ENCODE assay signal across 1 cellular context in the genomic region with DNA sequence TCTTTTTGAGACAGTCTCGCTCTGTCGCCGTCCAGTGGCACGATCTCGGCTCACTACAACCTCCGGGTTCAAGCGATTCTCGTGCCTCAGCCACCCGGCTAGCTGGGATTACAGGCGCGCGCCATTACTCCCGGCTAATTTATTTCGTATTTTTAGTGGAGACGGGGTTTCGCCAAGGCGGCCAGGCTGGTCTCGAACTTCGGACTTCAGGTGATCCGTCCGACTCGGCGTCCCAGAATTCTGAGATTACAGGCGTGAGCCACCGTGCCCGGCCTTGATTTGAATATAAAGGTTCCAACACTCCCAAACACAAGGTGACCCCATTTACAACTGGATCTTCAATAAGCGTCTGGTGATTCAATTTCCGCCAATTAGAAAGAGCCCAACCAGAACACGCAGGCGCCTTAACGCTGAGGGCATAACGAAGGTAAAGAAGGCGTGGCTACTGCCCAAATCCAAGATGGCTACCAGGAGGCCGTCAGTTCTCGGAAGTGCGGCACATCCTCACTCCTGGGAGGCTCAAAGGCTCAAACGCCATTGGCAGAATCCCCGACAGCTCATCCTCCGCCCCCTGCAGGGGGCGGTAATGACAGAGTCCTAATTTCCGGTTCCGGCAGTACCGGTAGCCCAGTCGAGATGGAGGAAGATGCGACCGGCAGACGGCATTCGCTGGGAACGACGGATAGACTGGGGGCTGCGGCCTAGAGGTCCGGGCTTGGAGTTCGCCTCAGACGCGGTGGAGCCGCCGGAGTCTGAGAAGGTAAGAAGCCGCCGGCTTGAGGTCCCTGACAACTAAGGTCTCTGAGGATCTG.
TF ChIP-seq lines count a peak whose summit lies in the region.

A gene with protein sequence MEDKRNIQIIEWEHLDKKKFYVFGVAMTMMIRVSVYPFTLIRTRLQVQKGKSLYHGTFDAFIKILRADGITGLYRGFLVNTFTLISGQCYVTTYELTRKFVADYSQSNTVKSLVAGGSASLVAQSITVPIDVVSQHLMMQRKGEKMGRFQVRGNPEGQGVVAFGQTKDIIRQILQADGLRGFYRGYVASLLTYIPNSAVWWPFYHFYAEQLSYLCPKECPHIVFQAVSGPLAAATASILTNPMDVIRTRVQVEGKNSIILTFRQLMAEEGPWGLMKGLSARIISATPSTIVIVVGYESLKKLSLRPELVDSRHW (plus strand): TSS at position 617 of the 812 bp plus-strand sequence. CDS start 5,744 bp downstream, outside the sequence.

TF ChIP-seq in HepG2, 621 proteins besides CTCF, POLR2A, EP300 and RAD21 (continued from another document):
- TF ChIP-seq, protein P1, sequence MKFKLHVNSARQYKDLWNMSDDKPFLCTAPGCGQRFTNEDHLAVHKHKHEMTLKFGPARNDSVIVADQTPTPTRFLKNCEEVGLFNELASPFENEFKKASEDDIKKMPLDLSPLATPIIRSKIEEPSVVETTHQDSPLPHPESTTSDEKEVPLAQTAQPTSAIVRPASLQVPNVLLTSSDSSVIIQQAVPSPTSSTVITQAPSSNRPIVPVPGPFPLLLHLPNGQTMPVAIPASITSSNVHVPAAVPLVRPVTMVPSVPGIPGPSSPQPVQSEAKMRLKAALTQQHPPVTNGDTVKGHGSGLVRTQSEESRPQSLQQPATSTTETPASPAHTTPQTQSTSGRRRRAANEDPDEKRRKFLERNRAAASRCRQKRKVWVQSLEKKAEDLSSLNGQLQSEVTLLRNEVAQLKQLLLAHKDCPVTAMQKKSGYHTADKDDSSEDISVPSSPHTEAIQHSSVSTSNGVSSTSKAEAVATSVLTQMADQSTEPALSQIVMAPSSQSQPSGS (CRISPR knock-in tag; IDR thresholded peaks at IDR 0.05): 0 out of 2 replicates have a peak, but pooled peaks have one; percentile 12
- TF ChIP-seq ZNF224 (CRISPR knock-in tag; IDR thresholded peaks at IDR 0.05): peak; percentile 65; the same call in 1 of the 2 replicates
